Comparison of ENCODE assay signal across 8 cellular contexts in genomic region chr3:33115024-33115768, GRCh38. TPM values are rescaled to one million over a fixed set of nuclear protein-coding genes. Genes with fewer than 3 reads are reported as not detected.
DNase-seq lines count a peak whose midpoint lies in the region; ATAC-seq, FAIRE-seq and TF ChIP-seq lines count a peak whose summit lies in the region.

No MANE protein-coding gene starts in this region.

- peak overlapping the region; percentile 30; the same call in 1 of the 2 replicates for H3K27ac ChIP-seq in DND-41 (ENCODE audit: low read length)
- H3K27ac ChIP-seq in heart left ventricle, result peak overlapping the region; percentile 66 to 99 (median 97)
- H3K27ac ChIP-seq in pancreas, result peak overlapping the region in 2 of 4 donors; percentile 96 to 97

- TF ChIP-seq POLR2A in heart left ventricle (IDR thresholded peaks at IDR 0.05), result no peak

- H3K27me3 Mint-ChIP-seq in activated naive CD8-positive, alpha-beta T cell treated with anti-CD3 and anti-CD28 coated beads, Interleukin-2, amount 50 U/mL, for 24 hours, result no peaks in the 10 kb centered on the region

- no peak for ATAC-seq in DND-41 (ENCODE audit: insufficient read depth, low read depth)
- no peak for ATAC-seq in activated naive CD8-positive, alpha-beta T cell treated with anti-CD3 and anti-CD28 coated beads, Interleukin-2, amount 50 U/mL, for 24 hours
- peak; percentile 61 to 78 (median 68) for ATAC-seq in heart left ventricle
- ATAC-seq in pancreas, result peak; percentile 15 to 76 (median 35)
- ATAC-seq in HG02938 (IDR thresholded peaks at IDR 0.05; ENCODE audit: unreplicated experiment), result no peak
- ATAC-seq in HG03565 (IDR thresholded peaks at IDR 0.05; ENCODE audit: unreplicated experiment), result no peak

- FAIRE-seq in pancreas (lab: Jason Lieb, UNC), result no peak

- H4K20me1 ChIP-seq in DND-41 (ENCODE audit: insufficient read depth, low read length), result peaks cover 33% of the 10 kb centered on the region; the same call in 1 of the 2 replicates

- H3K27me3 ChIP-seq in DND-41 (ENCODE audit: insufficient read depth, low read length, poor library complexity) (no peaks in the 10 kb centered on the region), heart left ventricle (no peaks in the 10 kb centered on the region), pancreas (no peaks in the 10 kb centered on the region)

- H3K4me1 Mint-ChIP-seq in activated naive CD8-positive, alpha-beta T cell treated with anti-CD3 and anti-CD28 coated beads, Interleukin-2, amount 50 U/mL, for 24 hours, result peaks cover 46% of the 10 kb centered on the region

- DNase-seq in DND-41 (no peak), M059J (ENCODE audit: low read depth) (peak; percentile 91), heart left ventricle (peak; percentile 63 to 82 (median 69)), pancreas (peak in 3 of 6 donors; percentile 19 to 68 (median 31)), NCI-H774 (lab: John Stamatoyannopoulos, UW) (no peak)
- DNase-seq in activated naive CD8-positive, alpha-beta T cell treated with anti-CD3 and anti-CD28 coated beads, Interleukin-2, amount 50 U/mL, for 24 hours, result no peak

- peak overlapping the region; percentile 78 for H3K4me3 Mint-ChIP-seq in activated naive CD8-positive, alpha-beta T cell treated with anti-CD3 and anti-CD28 coated beads, Interleukin-2, amount 50 U/mL, for 24 hours

- 45 to 52% (median 51%) methylated on average over 13 of the region's 13 CpGs for WGBS in heart left ventricle, 4 donors
- 65 to 67% methylated on average over 13 of the region's 13 CpGs for WGBS in pancreas, 2 donors

- H3K79me2 ChIP-seq in DND-41 (ENCODE audit: insufficient read depth, low read length), result peaks cover 69% of the 10 kb centered on the region

- H2AFZ ChIP-seq in DND-41 (ENCODE audit: low read depth, low read length), result no peak overlapping the region

- peak overlapping the region; percentile 83 for H3K4me2 ChIP-seq in DND-41 (ENCODE audit: insufficient read depth, low read length)

- H3K9me3 ChIP-seq in DND-41 (ENCODE audit: insufficient read depth, low read length, severe bottlenecking), result no peaks in the 10 kb centered on the region
- H3K9me3 ChIP-seq in heart left ventricle, result no peaks in the 10 kb centered on the region
- no peaks in the 10 kb centered on the region for H3K9me3 ChIP-seq in pancreas

- peak overlapping the region in 1 of 2 experiments; percentile 87; a peak in 3 of 4 replicates for H3K4me3 ChIP-seq in DND-41 (ENCODE audit: low read depth in 1 of 2, low read length in 2 of 2)
- peak overlapping the region; percentile 57 to 98 (median 86) for H3K4me3 ChIP-seq in heart left ventricle
- H3K4me3 ChIP-seq in pancreas, result peak overlapping the region in 3 of 4 donors; percentile 55 to 86 (median 80)

- peak overlapping the region; percentile 95 for H3K9ac ChIP-seq in DND-41 (ENCODE audit: low read depth, low read length)

- H3K9me3 Mint-ChIP-seq in activated naive CD8-positive, alpha-beta T cell treated with anti-CD3 and anti-CD28 coated beads, Interleukin-2, amount 50 U/mL, for 24 hours, result no peaks in the 10 kb centered on the region

- peak overlapping the region; percentile 31 for H3K27ac Mint-ChIP-seq in activated naive CD8-positive, alpha-beta T cell treated with anti-CD3 and anti-CD28 coated beads, Interleukin-2, amount 50 U/mL, for 24 hours

- intact Hi-C loops in heart left ventricle (cut with DNase I) (loop anchor here in 3 of 10 donors (2.0 to 10.0 kb wide), 2 partner anchors 18 to 680 kb away; partner anchors contain the start of genes GLB1 (in 2 of the 3), TMPPE (in 2 of the 3) and PDCD6IP (in 1 of the 3)), pancreas (cut with DNase I) (no loop called here)

- TF ChIP-seq CTCF in DND-41 (IDR thresholded peaks at IDR 0.05; ENCODE audit: borderline replicate concordance, extremely low read depth, low read length, poor library complexity, severe bottlenecking) (no peak), heart left ventricle (IDR thresholded peaks at IDR 0.05) (no peak), pancreas (IDR thresholded peaks at IDR 0.05) (no peak)

- peaks cover 51% of the 10 kb centered on the region for H3K4me1 ChIP-seq in DND-41 (ENCODE audit: insufficient read depth, low read length)
- H3K4me1 ChIP-seq in heart left ventricle, result peaks cover 0 to 44% (median 25%) of the 10 kb centered on the region in 12 donors
- H3K4me1 ChIP-seq in pancreas, result peaks cover 0 to 14% (median 11%) of the 10 kb centered on the region in 3 donors

- H3K36me3 Mint-ChIP-seq in activated naive CD8-positive, alpha-beta T cell treated with anti-CD3 and anti-CD28 coated beads, Interleukin-2, amount 50 U/mL, for 24 hours (ENCODE audit: low read depth), result no peaks in the 10 kb centered on the region

- H3K36me3 ChIP-seq in DND-41 (ENCODE audit: insufficient read depth, low read length) (peaks cover 25% of the 10 kb centered on the region), heart left ventricle (peaks cover 0 to 4% (median 3%) of the 10 kb centered on the region in 9 donors), pancreas (no peaks in the 10 kb centered on the region)

RNA-seq across cellular contexts. Expression of gene CRTAP, which starts 1.4 kb away (rescaled TPM):
- 280 and 301 TPM in 2 replicates for total RNA-seq in M059J (2014; rRNA removed; shearing (Covaris generic))
- total RNA-seq in heart left ventricle, result 100 to 1,000 TPM in 4 of 9 donors, 10 to 100 TPM in 5; 62.6 to 148 (median 92.7) TPM
- 10 to 100 TPM; 16.1 to 64.4 TPM for polyA plus RNA-seq in heart left ventricle
- 10 to 100 TPM; 18.2 to 71.0 (median 33.5) TPM for total RNA-seq in pancreas
- polyA plus RNA-seq in pancreas, result 10 to 100 TPM; 17.6 to 22.3 TPM

RNA-seq across cellular contexts. Expression of gene GLB1, which starts 18.2 kb away (rescaled TPM):
- 61.6 and 98.2 TPM in 2 replicates for total RNA-seq in M059J (2014; rRNA removed; shearing (Covaris generic))
- total RNA-seq in heart left ventricle (10 to 100 TPM; 19.2 to 54.3 (median 23.2) TPM), pancreas (10 to 100 TPM; 18.0 to 47.0 (median 27.7) TPM)
- polyA plus RNA-seq in heart left ventricle (10 to 100 TPM in 1 of 2 donors, 1 to 10 TPM in 1; 5.2 to 16.9 TPM), pancreas (10 to 100 TPM in 1 of 2 donors, 1 to 10 TPM in 1; 5.5 to 21.2 TPM)

RNA-seq across cellular contexts. Expression of gene TMPPE, which starts 18.2 kb away (rescaled TPM):
- total RNA-seq in M059J (2014; rRNA removed; shearing (Covaris generic)), result 1.3 and 3.4 TPM in 2 replicates
- 1 to 10 TPM; 3.7 to 9.3 (median 5.7) TPM for total RNA-seq in heart left ventricle
- 1 to 10 TPM in 1 of 2 donors, under 1 TPM in 1; 0.61 to 2.1 TPM for polyA plus RNA-seq in heart left ventricle
- total RNA-seq in pancreas, result 1 to 10 TPM; 2.8 to 6.7 (median 3.8) TPM
- polyA plus RNA-seq in pancreas, result under 1 TPM; 0.26 to 0.76 TPM

Comparison
In these comparisons a context has a peak if more than half of its experiments do, and no peak if none do; other contexts are left out.
1. ATAC-seq: peak in heart left ventricle (4 of 4) and pancreas (4 of 4); none in DND-41 (single experiment), activated naive CD8-positive, alpha-beta T cell treated with anti-CD3 and anti-CD28 coated beads, Interleukin-2, amount 50 U/mL, for 24 hours (single experiment), HG02938 (single experiment) and HG03565 (single experiment).
2. DNase-seq: peak in M059J (single experiment) and heart left ventricle (5 of 5); none in DND-41 (single experiment), activated naive CD8-positive, alpha-beta T cell treated with anti-CD3 and anti-CD28 coated beads, Interleukin-2, amount 50 U/mL, for 24 hours (single experiment) and NCI-H774 (single experiment).